In the genomic region with DNA sequence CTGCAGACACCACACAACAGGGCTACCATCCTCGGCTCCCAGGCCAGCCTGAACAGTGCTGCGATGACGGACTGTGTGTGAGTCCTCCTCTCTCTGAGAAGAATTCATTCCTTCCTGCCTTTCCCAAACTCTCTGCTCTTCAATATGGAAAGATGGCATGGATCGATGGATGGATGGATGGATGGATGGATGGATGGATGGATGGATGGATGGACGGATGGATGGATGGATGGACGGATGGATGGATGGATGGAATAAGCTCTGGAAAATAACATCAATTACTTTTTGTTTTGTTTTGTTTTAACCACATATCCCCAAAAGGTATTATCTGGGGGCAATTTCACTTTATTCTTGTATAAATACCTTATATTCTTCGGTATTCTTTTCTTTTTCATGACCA, we compare ENCODE assay signal across 22 cellular contexts.
"Had no signal": no experiment of that assay in that cellular context is flagged by ENCODE, and none has a peak within 500 bp of the region (broad histone marks: within the 10 kb centered on the region; RNA-seq: fewer than 3 reads in every experiment).

No MANE protein-coding gene starts in this region.

- H3K4me1 Mint-ChIP-seq: central memory CD8-positive, alpha-beta T cell; endodermal cell had no signal

- DNase-seq: cerebellar nuclear complex; dermis blood vessel endothelial cell; dorsolateral prefrontal cortex; effector CD8-positive, alpha-beta T cell; effector memory CD8-positive, alpha-beta T cell; endodermal cell; erythroblast; esophagus squamous epithelium; foreskin fibroblast; glutamatergic neuron; heart right ventricle; hippocampal formation; left cardiac atrium; left lung; left ventricle myocardium superior; lower lobe of right lung; mesendoderm; midbrain had no signal

- H3K36me3 ChIP-seq: esophagus squamous epithelium, heart right ventricle, left lung, lower lobe of right lung had no signal

- H3K9me3 Mint-ChIP-seq: central memory CD8-positive, alpha-beta T cell; effector memory CD8-positive, alpha-beta T cell had no signal

- H3K4me3 ChIP-seq: coronary artery, dorsolateral prefrontal cortex, esophagus squamous epithelium, heart right ventricle, left lung, lower lobe of right lung had no signal

- H3K27ac Mint-ChIP-seq: effector memory CD8-positive, alpha-beta T cell; endodermal cell had no signal

- H3K9me3 ChIP-seq: left lung, lower lobe of right lung had no signal

- ATAC-seq: effector memory CD8-positive, alpha-beta T cell; esophagus mucosa; heart right ventricle; left cardiac atrium; left lung; left ventricle myocardium superior; lower lobe of right lung had no signal

- H3K27ac ChIP-seq: coronary artery, dorsolateral prefrontal cortex, epithelial cell of prostate, esophagus squamous epithelium, heart right ventricle, left lung, lower lobe of right lung had no signal

- H3K4me1 ChIP-seq: esophagus squamous epithelium, left lung, lower lobe of right lung had no signal

- H3K27me3 ChIP-seq: esophagus squamous epithelium, heart right ventricle, left lung had no signal

- H3K4me3 Mint-ChIP-seq: central memory CD8-positive, alpha-beta T cell; effector memory CD8-positive, alpha-beta T cell; endodermal cell had no signal
